ENCODE assay signal across 1 cellular context in the genomic region with DNA sequence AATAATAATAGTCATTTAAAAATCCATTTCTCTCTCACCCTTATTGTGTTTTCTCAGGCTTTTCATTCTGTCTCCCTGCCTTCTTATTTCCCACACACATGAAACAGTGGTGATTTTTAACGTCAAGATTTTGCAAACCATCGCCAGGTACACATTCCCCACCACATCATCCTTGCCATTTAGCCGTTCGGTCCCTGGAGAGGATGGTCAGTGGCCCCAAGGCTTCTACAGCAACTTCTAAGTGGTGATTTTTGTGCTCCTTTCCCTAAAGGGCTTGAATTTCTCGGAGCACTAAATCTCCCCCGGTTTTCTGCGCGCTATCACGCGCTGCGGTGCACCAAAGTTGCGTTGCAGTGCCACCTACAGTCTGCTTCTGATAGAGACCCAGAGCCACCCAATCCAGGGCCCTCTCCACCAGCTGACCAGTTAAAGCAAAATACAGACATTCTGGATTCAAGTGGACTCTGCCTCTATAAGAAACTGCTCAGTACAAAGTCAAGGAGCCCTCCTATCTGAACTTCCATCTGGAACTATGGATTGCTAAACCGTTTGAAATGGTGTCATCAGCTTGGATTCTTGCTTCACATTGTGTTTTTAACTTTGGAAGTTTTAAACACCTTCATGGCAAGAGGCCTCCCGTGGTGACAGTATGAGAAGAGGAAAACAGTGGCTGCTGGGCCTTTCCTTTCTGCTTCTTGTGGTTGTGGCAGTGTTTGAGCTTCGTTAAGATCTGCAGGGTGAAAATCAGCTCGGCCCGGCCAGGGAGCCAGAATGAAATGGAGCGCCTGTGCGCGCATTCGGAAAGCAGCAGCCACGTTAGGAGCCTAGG.
TF ChIP-seq lines count a peak whose summit lies in the region.

No MANE protein-coding gene starts in this region.

TF ChIP-seq in HepG2, 621 proteins besides CTCF, POLR2A, EP300 and RAD21 (continued from another document and continues in another):
- TF ChIP-seq, protein P1, sequence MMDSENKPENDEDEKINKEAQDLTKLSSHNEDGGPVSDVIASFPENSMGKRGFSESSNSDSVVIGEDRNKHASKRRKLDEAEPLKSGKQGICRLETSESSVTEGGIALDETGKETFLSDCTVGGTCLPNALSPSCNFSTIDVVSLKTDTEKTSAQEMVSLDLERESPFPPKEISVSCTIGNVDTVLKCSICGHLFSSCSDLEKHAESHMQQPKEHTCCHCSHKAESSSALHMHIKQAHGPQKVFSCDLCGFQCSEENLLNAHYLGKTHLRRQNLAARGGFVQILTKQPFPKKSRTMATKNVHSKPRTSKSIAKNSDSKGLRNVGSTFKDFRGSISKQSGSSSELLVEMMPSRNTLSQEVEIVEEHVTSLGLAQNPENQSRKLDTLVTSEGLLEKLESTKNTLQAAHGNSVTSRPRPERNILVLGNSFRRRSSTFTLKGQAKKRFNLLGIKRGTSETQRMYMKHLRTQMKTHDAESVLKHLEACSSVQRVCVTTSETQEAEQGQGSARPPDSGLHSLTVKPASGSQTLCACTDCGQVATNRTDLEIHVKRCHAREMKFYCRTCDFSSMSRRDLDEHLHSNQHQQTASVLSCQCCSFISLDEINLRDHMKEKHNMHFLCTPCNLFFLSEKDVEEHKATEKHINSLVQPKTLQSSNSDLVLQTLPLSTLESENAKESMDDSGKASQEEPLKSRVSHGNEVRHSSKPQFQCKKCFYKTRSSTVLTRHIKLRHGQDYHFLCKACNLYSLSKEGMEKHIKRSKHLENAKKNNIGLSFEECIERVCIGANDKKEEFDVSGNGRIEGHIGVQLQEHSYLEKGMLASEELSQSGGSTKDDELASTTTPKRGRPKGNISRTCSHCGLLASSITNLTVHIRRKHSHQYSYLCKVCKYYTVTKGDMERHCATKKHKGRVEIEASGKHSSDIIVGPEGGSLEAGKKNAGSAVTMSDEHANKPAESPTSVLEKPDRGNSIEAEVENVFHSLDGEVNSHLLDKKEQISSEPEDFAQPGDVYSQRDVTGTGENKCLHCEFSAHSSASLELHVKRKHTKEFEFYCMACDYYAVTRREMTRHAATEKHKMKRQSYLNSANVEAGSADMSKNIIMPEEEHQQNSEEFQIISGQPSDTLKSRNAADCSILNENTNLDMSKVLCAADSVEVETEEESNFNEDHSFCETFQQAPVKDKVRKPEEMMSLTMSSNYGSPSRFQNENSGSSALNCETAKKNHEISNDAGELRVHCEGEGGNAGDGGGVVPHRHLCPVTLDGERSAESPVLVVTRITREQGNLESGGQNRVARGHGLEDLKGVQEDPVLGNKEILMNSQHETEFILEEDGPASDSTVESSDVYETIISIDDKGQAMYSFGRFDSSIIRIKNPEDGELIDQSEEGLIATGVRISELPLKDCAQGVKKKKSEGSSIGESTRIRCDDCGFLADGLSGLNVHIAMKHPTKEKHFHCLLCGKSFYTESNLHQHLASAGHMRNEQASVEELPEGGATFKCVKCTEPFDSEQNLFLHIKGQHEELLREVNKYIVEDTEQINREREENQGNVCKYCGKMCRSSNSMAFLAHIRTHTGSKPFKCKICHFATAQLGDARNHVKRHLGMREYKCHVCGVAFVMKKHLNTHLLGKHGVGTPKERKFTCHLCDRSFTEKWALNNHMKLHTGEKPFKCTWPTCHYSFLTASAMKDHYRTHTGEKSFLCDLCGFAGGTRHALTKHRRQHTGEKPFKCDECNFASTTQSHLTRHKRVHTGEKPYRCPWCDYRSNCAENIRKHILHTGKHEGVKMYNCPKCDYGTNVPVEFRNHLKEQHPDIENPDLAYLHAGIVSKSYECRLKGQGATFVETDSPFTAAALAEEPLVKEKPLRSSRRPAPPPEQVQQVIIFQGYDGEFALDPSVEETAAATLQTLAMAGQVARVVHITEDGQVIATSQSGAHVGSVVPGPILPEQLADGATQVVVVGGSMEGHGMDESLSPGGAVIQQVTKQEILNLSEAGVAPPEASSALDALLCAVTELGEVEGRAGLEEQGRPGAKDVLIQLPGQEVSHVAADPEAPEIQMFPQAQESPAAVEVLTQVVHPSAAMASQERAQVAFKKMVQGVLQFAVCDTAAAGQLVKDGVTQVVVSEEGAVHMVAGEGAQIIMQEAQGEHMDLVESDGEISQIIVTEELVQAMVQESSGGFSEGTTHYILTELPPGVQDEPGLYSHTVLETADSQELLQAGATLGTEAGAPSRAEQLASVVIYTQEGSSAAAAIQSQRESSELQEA (CRISPR knock-in tag; IDR thresholded peaks at IDR 0.05; ENCODE audit: not compliant biosample characterization), result no peak
- TF ChIP-seq CHCHD3 (CRISPR knock-in tag; IDR thresholded peaks at IDR 0.05), result no peak
- TF ChIP-seq STAT5B (CRISPR knock-in tag; IDR thresholded peaks at IDR 0.05), result 0 out of 2 replicates have a peak, but pooled peaks have one; percentile 26
- TF ChIP-seq FOXP1 (IDR thresholded peaks at IDR 0.05), result no peak
- no peak for TF ChIP-seq FOXP1 (CRISPR knock-in tag; IDR thresholded peaks at IDR 0.05)
- TF ChIP-seq ZNF326 (CRISPR knock-in tag; IDR thresholded peaks at IDR 0.05; ENCODE audit: borderline replicate concordance), result no peak
- no peak for TF ChIP-seq PHF5A (CRISPR knock-in tag; IDR thresholded peaks at IDR 0.05; ENCODE audit: low read depth, unreplicated experiment)
- TF ChIP-seq CREM (IDR thresholded peaks at IDR 0.05), result no peak
- no peak for TF ChIP-seq CREM (CRISPR knock-in tag; IDR thresholded peaks at IDR 0.05)
- no peak for TF ChIP-seq DNMT3B (CRISPR knock-in tag; conservative IDR thresholded peaks at IDR 0.05)
- TF ChIP-seq, protein P2, sequence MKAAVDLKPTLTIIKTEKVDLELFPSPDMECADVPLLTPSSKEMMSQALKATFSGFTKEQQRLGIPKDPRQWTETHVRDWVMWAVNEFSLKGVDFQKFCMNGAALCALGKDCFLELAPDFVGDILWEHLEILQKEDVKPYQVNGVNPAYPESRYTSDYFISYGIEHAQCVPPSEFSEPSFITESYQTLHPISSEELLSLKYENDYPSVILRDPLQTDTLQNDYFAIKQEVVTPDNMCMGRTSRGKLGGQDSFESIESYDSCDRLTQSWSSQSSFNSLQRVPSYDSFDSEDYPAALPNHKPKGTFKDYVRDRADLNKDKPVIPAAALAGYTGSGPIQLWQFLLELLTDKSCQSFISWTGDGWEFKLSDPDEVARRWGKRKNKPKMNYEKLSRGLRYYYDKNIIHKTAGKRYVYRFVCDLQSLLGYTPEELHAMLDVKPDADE (CRISPR knock-in tag; IDR thresholded peaks at IDR 0.05), result no peak
- TF ChIP-seq, protein P3, sequence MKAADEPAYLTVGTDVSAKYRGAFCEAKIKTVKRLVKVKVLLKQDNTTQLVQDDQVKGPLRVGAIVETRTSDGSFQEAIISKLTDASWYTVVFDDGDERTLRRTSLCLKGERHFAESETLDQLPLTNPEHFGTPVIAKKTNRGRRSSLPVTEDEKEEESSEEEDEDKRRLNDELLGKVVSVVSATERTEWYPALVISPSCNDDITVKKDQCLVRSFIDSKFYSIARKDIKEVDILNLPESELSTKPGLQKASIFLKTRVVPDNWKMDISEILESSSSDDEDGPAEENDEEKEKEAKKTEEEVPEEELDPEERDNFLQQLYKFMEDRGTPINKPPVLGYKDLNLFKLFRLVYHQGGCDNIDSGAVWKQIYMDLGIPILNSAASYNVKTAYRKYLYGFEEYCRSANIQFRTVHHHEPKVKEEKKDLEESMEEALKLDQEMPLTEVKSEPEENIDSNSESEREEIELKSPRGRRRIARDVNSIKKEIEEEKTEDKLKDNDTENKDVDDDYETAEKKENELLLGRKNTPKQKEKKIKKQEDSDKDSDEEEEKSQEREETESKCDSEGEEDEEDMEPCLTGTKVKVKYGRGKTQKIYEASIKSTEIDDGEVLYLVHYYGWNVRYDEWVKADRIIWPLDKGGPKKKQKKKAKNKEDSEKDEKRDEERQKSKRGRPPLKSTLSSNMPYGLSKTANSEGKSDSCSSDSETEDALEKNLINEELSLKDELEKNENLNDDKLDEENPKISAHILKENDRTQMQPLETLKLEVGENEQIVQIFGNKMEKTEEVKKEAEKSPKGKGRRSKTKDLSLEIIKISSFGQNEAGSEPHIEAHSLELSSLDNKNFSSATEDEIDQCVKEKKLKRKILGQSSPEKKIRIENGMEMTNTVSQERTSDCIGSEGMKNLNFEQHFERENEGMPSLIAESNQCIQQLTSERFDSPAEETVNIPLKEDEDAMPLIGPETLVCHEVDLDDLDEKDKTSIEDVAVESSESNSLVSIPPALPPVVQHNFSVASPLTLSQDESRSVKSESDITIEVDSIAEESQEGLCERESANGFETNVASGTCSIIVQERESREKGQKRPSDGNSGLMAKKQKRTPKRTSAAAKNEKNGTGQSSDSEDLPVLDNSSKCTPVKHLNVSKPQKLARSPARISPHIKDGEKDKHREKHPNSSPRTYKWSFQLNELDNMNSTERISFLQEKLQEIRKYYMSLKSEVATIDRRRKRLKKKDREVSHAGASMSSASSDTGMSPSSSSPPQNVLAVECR (CRISPR knock-in tag; IDR thresholded peaks at IDR 0.05; ENCODE audit: borderline replicate concordance), result peak; percentile 30; the same call in 1 of the 2 replicates
- TF ChIP-seq, protein P4, sequence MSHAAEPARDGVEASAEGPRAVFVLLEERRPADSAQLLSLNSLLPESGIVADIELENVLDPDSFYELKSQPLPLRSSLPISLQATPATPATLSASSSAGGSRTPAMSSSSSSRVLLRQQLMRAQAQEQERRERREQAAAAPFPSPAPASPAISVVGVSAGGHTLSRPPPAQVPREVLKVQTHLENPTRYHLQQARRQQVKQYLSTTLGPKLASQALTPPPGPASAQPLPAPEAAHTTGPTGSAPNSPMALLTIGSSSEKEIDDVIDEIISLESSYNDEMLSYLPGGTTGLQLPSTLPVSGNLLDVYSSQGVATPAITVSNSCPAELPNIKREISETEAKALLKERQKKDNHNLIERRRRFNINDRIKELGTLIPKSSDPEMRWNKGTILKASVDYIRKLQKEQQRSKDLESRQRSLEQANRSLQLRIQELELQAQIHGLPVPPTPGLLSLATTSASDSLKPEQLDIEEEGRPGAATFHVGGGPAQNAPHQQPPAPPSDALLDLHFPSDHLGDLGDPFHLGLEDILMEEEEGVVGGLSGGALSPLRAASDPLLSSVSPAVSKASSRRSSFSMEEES (CRISPR knock-in tag; IDR thresholded peaks at IDR 0.05), result peak; percentile 37; the same call in 1 of the 2 replicates
- no peak for TF ChIP-seq ZBTB3 (CRISPR knock-in tag; IDR thresholded peaks at IDR 0.05; ENCODE audit: borderline replicate concordance, low read depth)
- peak; percentile 59; the same call in 1 of the 2 replicates for TF ChIP-seq CBX5 (CRISPR knock-in tag; IDR thresholded peaks at IDR 0.05; ENCODE audit: borderline replicate concordance)
- TF ChIP-seq ZNF660 (CRISPR knock-in tag; IDR thresholded peaks at IDR 0.05; ENCODE audit: borderline replicate concordance, low read depth), result no peak
- TF ChIP-seq, protein P5, sequence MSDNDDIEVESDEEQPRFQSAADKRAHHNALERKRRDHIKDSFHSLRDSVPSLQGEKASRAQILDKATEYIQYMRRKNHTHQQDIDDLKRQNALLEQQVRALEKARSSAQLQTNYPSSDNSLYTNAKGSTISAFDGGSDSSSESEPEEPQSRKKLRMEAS (IDR thresholded peaks at IDR 0.05), result no peak
- TF ChIP-seq, protein P6, sequence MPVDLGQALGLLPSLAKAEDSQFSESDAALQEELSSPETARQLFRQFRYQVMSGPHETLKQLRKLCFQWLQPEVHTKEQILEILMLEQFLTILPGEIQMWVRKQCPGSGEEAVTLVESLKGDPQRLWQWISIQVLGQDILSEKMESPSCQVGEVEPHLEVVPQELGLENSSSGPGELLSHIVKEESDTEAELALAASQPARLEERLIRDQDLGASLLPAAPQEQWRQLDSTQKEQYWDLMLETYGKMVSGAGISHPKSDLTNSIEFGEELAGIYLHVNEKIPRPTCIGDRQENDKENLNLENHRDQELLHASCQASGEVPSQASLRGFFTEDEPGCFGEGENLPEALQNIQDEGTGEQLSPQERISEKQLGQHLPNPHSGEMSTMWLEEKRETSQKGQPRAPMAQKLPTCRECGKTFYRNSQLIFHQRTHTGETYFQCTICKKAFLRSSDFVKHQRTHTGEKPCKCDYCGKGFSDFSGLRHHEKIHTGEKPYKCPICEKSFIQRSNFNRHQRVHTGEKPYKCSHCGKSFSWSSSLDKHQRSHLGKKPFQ (CRISPR knock-in tag; IDR thresholded peaks at IDR 0.05; ENCODE audit: insufficient replicate concordance), result no peak
- TF ChIP-seq ZNF713 (CRISPR knock-in tag; IDR thresholded peaks at IDR 0.05), result no peak
- TF ChIP-seq ZNF577 (CRISPR knock-in tag; IDR thresholded peaks at IDR 0.05; ENCODE audit: borderline replicate concordance, low read depth), result no peak
- no peak for TF ChIP-seq THYN1 (CRISPR knock-in tag; IDR thresholded peaks at IDR 0.05; ENCODE audit: borderline replicate concordance, low read depth)
- TF ChIP-seq ZMYM4 (CRISPR knock-in tag; IDR thresholded peaks at IDR 0.05), result peak; percentile 41; the same call in 1 of the 2 replicates
- peak; percentile 97 for TF ChIP-seq SMC3 (IDR thresholded peaks at IDR 0.05; ENCODE audit: low read length)
- TF ChIP-seq SOX13 (IDR thresholded peaks at IDR 0.05), result no peak
- no peak for TF ChIP-seq SOX13 (CRISPR knock-in tag; conservative IDR thresholded peaks at IDR 0.05 in 1 of 2, IDR thresholded peaks at IDR 0.05 in 1 of 2)
- TF ChIP-seq, protein P7, sequence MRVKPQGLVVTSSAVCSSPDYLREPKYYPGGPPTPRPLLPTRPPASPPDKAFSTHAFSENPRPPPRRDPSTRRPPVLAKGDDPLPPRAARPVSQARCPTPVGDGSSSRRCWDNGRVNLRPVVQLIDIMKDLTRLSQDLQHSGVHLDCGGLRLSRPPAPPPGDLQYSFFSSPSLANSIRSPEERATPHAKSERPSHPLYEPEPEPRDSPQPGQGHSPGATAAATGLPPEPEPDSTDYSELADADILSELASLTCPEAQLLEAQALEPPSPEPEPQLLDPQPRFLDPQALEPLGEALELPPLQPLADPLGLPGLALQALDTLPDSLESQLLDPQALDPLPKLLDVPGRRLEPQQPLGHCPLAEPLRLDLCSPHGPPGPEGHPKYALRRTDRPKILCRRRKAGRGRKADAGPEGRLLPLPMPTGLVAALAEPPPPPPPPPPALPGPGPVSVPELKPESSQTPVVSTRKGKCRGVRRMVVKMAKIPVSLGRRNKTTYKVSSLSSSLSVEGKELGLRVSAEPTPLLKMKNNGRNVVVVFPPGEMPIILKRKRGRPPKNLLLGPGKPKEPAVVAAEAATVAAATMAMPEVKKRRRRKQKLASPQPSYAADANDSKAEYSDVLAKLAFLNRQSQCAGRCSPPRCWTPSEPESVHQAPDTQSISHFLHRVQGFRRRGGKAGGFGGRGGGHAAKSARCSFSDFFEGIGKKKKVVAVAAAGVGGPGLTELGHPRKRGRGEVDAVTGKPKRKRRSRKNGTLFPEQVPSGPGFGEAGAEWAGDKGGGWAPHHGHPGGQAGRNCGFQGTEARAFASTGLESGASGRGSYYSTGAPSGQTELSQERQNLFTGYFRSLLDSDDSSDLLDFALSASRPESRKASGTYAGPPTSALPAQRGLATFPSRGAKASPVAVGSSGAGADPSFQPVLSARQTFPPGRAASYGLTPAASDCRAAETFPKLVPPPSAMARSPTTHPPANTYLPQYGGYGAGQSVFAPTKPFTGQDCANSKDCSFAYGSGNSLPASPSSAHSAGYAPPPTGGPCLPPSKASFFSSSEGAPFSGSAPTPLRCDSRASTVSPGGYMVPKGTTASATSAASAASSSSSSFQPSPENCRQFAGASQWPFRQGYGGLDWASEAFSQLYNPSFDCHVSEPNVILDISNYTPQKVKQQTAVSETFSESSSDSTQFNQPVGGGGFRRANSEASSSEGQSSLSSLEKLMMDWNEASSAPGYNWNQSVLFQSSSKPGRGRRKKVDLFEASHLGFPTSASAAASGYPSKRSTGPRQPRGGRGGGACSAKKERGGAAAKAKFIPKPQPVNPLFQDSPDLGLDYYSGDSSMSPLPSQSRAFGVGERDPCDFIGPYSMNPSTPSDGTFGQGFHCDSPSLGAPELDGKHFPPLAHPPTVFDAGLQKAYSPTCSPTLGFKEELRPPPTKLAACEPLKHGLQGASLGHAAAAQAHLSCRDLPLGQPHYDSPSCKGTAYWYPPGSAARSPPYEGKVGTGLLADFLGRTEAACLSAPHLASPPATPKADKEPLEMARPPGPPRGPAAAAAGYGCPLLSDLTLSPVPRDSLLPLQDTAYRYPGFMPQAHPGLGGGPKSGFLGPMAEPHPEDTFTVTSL (CRISPR knock-in tag; IDR thresholded peaks at IDR 0.05; ENCODE audit: borderline replicate concordance), result no peak
